Comparison of ENCODE assay signal across 1 cellular context in genomic region chr4:19239565-19239964, GRCh38.
TF ChIP-seq lines count a peak whose summit lies in the region.

No MANE protein-coding gene starts in this region.

TF ChIP-seq in endothelial cell of umbilical vein, 7 proteins besides CTCF, POLR2A, EP300 and RAD21 (continued from another document):
- no peak for TF ChIP-seq MAX (IDR thresholded peaks at IDR 0.05; ENCODE audit: insufficient read depth, insufficient read length)
